In genomic region chr5:126681970-126682369, GRCh38 we compare ENCODE assay signal across 1 cellular context.
TF ChIP-seq lines count a peak whose summit lies in the region.

No MANE protein-coding gene starts in this region.

TF ChIP-seq in SK-N-SH treated with all-trans-retinoic acid at 6 μM for 48 hours, 23 proteins besides CTCF, POLR2A, EP300 and RAD21 (continued from another document):
- TF ChIP-seq PPARA (CRISPR knock-in tag; IDR thresholded peaks at IDR 0.05; ENCODE audit: borderline replicate concordance): no peak
